In genomic region chrX:150358651-150359050, GRCh38 we compare ENCODE assay signal across 22 cellular contexts. TPM values are rescaled to one million over a fixed set of nuclear protein-coding genes. Genes with fewer than 3 reads are reported as not detected.
A peak's percentile ranks its signal among the peaks of the same experiment; 100 is the strongest.
DNase-seq lines count a peak whose midpoint lies in the region; ATAC-seq and TF ChIP-seq lines count a peak whose summit lies in the region.
"Had no signal": no experiment of that assay in that cellular context is flagged by ENCODE, and none has a peak within 500 bp of the region (broad histone marks: within the 10 kb centered on the region; RNA-seq: fewer than 3 reads in every experiment).

No MANE protein-coding gene starts in this region.

- DNase-seq in activated CD8-positive, alpha-beta memory T cell treated with anti-CD3 and anti-CD28 coated beads, Interleukin-2, amount 10 ng/mL, durations not matched to agents 7 days and 5 days, result peak; percentile 9
- no peak for DNase-seq in activated CD8-positive, alpha-beta memory T cell treated with anti-CD3 and anti-CD28 coated beads, Interleukin-2, amount 50 U/mL, for 4 hours
- DNase-seq in WERI-Rb-1 (peak; percentile 2), posterior vena cava (ENCODE audit: low spot score) (peak; percentile 32), NAMALWA (ENCODE audit: low spot score) (no peak)
- DNase-seq in activated effector memory CD4-positive, alpha-beta T cell treated with anti-CD3 and anti-CD28 coated beads, Interleukin-2, amount 50 U/mL, for 16 hours, result no peak
- DNase-seq: 8988T; ACHN; AML-193; BE2C; CD4-positive, alpha-beta T cell; CD8-positive, alpha-beta memory T cell; DMS 273 treated with DMSO at 0.1 percent for 48 hours; DMS79 treated with DMSO at 0.1 percent for 48 hours; GF-D8; GOT3; HFFc6 had no signal

- H3K27ac ChIP-seq in WERI-Rb-1, result no peak overlapping the region
- H3K27ac ChIP-seq: A549; BLaER1 treated with 17β-estradiol and CSF1 and Interleukin-3, amounts not matched to agents 10 nM and 100 nM had no signal

- no peaks in the 10 kb centered on the region for H3K9me3 Mint-ChIP-seq in activated CD8-positive, alpha-beta memory T cell treated with anti-CD3 and anti-CD28 coated beads, Interleukin-2, amount 10 ng/mL, durations not matched to agents 7 days and 5 days (ENCODE audit: low read depth)
- H3K9me3 Mint-ChIP-seq: CD4-positive, alpha-beta T cell; CD8-positive, alpha-beta memory T cell; HFFc6 had no signal

- intact Hi-C loops in posterior vena cava (cut with DNase I), result no loop called here

- H3K27ac Mint-ChIP-seq in activated CD8-positive, alpha-beta memory T cell treated with anti-CD3 and anti-CD28 coated beads, Interleukin-2, amount 10 ng/mL, durations not matched to agents 7 days and 5 days, result no peak overlapping the region
- H3K27ac Mint-ChIP-seq: CD4-positive, alpha-beta T cell; CD8-positive, alpha-beta memory T cell; HFFc6 had no signal

- H3K4me3 ChIP-seq in WERI-Rb-1 (ENCODE audit: low read depth, low read length), result no peak overlapping the region
- H3K4me3 ChIP-seq: A549; BLaER1 treated with 17β-estradiol and CSF1 and Interleukin-3, amounts not matched to agents 10 nM and 100 nM; HAP-1 had no signal

- H3K27me3 Mint-ChIP-seq in activated CD8-positive, alpha-beta memory T cell treated with anti-CD3 and anti-CD28 coated beads, Interleukin-2, amount 10 ng/mL, durations not matched to agents 7 days and 5 days, result peaks cover 27% of the 10 kb centered on the region

- H3K36me3 ChIP-seq in WERI-Rb-1, result no peaks in the 10 kb centered on the region
- H3K36me3 ChIP-seq: BE2C; BLaER1 treated with 17β-estradiol and CSF1 and Interleukin-3, amounts not matched to agents 10 nM and 100 nM; HAP-1 had no signal

- H3K36me3 Mint-ChIP-seq in activated CD8-positive, alpha-beta memory T cell treated with anti-CD3 and anti-CD28 coated beads, Interleukin-2, amount 10 ng/mL, durations not matched to agents 7 days and 5 days, result no peaks in the 10 kb centered on the region

- CTCF ChIA-PET in activated CD8-positive, alpha-beta memory T cell treated with anti-CD3 and anti-CD28 coated beads, Interleukin-2, amount 10 ng/mL, durations not matched to agents 7 days and 5 days (lab: Charles Lee), result no interaction called here

- H3K27me3 ChIP-seq in WERI-Rb-1 (ENCODE audit: insufficient read depth, low read depth, severe bottlenecking), result peaks cover 96% of the 10 kb centered on the region

- TF ChIP-seq CTCF in WERI-Rb-1 (IDR thresholded peaks at IDR 0.05; ENCODE audit: low read depth, low read length), result no peak

- H3K4me3 Mint-ChIP-seq in activated CD8-positive, alpha-beta memory T cell treated with anti-CD3 and anti-CD28 coated beads, Interleukin-2, amount 10 ng/mL, durations not matched to agents 7 days and 5 days, result no peak overlapping the region
- H3K4me3 Mint-ChIP-seq: CD14-positive monocyte; CD8-positive, alpha-beta memory T cell; HFFc6 had no signal

- no peak for ATAC-seq in activated CD8-positive, alpha-beta memory T cell treated with anti-CD3 and anti-CD28 coated beads, Interleukin-2, amount 10 ng/mL, durations not matched to agents 7 days and 5 days
- ATAC-seq: A549 had no signal

- peaks cover 13% of the 10 kb centered on the region for H3K4me1 Mint-ChIP-seq in activated CD8-positive, alpha-beta memory T cell treated with anti-CD3 and anti-CD28 coated beads, Interleukin-2, amount 10 ng/mL, durations not matched to agents 7 days and 5 days

- no peaks in the 10 kb centered on the region for H3K9me3 ChIP-seq in WERI-Rb-1 (ENCODE audit: severe bottlenecking)
- H3K9me3 ChIP-seq: A549, BE2C, HAP-1 had no signal

RNA-seq across cellular contexts. Expression of gene MAMLD1, which starts 4.5 kb away (rescaled TPM):
- 10 to 100 TPM in 1 of 2 experiments, 1 to 10 TPM in 1; 8.1 to 11.9 TPM for total RNA-seq in activated CD8-positive, alpha-beta memory T cell treated with anti-CD3 and anti-CD28 coated beads, Interleukin-2, amount 10 ng/mL, durations not matched to agents 7 days and 5 days
- 10 to 100 TPM; 10.9 to 12.8 TPM for total RNA-seq in posterior vena cava
- total RNA-seq: G401 had no signal

Comparison
In these comparisons a context has a peak if more than half of its experiments do, and no peak if none do; other contexts are left out.
1. DNase-seq: peak in activated CD8-positive, alpha-beta memory T cell treated with anti-CD3 and anti-CD28 coated beads, Interleukin-2, amount 10 ng/mL, durations not matched to agents 7 days and 5 days (single experiment), WERI-Rb-1 (single experiment) and posterior vena cava (single experiment); none in activated CD8-positive, alpha-beta memory T cell treated with anti-CD3 and anti-CD28 coated beads, Interleukin-2, amount 50 U/mL, for 4 hours (single experiment), activated effector memory CD4-positive, alpha-beta T cell treated with anti-CD3 and anti-CD28 coated beads, Interleukin-2, amount 50 U/mL, for 16 hours (single experiment) and NAMALWA (single experiment).